Comparison of ENCODE assay signal across 9 cellular contexts in genomic region chr1:58573705-58574591, GRCh38. TPM values are rescaled to one million over a fixed set of nuclear protein-coding genes. Genes with fewer than 3 reads are reported as not detected.
DNase-seq lines count a peak whose midpoint lies in the region; ATAC-seq and FAIRE-seq lines count a peak whose summit lies in the region.
"Had no signal": no experiment of that assay in that cellular context is flagged by ENCODE, and none has a peak within 500 bp of the region (broad histone marks: within the 10 kb centered on the region; RNA-seq: fewer than 3 reads in every experiment).

No MANE protein-coding gene starts in this region.

- H3K9me3 ChIP-seq in right cardiac atrium (ENCODE audit: control insufficient read depth, low read length) = no peaks in the 10 kb centered on the region

- intact Hi-C loops in right cardiac atrium (cut with DNase I) = no loop called here

- peak; percentile 34 for DNase-seq in stimulated activated naive CD4-positive, alpha-beta T cell treated with Interleukin-2 at 50 U/mL for 16 hours (lab: John Stamatoyannopoulos, UW)
- no peak for DNase-seq in stimulated activated naive CD4-positive, alpha-beta T cell (lab: John Stamatoyannopoulos, UW)
- peak; percentile 30 for DNase-seq in activated naive CD4-positive, alpha-beta T cell treated with anti-CD3 and anti-CD28 coated beads, Interleukin-2, amount 50 U/mL, for 16 hours
- DNase-seq in stimulated activated CD4-positive, alpha-beta T cell treated with anti-CD3 and anti-CD28 coated beads, TNF-alpha, amount 100 ng/mL, for 24 hours (ENCODE audit: low read depth in 3 of 3) = peak in 2 of 3 experiments; percentile 5 to 19
- no peak for DNase-seq in HTR-8/SVneo (ENCODE audit: insufficient read length, low spot score)
- DNase-seq in foreskin melanocyte = no peak
- no peak for DNase-seq in right cardiac atrium

- peaks cover 3% of the 10 kb centered on the region for H3K27me3 ChIP-seq in right cardiac atrium (ENCODE audit: control insufficient read depth, insufficient read depth)
- H3K27me3 ChIP-seq: BLaER1 had no signal

- H3K4me3 ChIP-seq in right cardiac atrium (ENCODE audit: low read length) = no peak overlapping the region
- H3K4me3 ChIP-seq: BLaER1 had no signal

- WGBS in right cardiac atrium = 67% methylated on average over 4 of the region's 4 CpGs

- no peak for FAIRE-seq in HTR-8/SVneo (lab: Jason Lieb, UNC)

- no peak overlapping the region for H3K27ac ChIP-seq in right cardiac atrium (ENCODE audit: low read length)
- H3K27ac ChIP-seq: BLaER1 had no signal

- H3K4me1 ChIP-seq in right cardiac atrium (ENCODE audit: control insufficient read depth, insufficient read depth, low read length) = no peaks in the 10 kb centered on the region
- H3K4me1 ChIP-seq: BLaER1 had no signal

- ATAC-seq in HG03342 (IDR thresholded peaks at IDR 0.05; ENCODE audit: unreplicated experiment) (peak; percentile 98), right cardiac atrium (no peak)

RNA-seq across cellular contexts. Expression of gene TACSTD2, which starts 3.1 kb away (rescaled TPM):
- total RNA-seq in right cardiac atrium = under 1 TPM; 0.09 to 0.33 (median 0.19) TPM
- polyA plus RNA-seq in right cardiac atrium = 0.14 TPM

RNA-seq across cellular contexts. Expression of gene OMA1, which starts 27.4 kb away (rescaled TPM):
- total RNA-seq in right cardiac atrium = 10 to 100 TPM; 22.4 to 32.3 (median 27.3) TPM
- polyA plus RNA-seq in right cardiac atrium = 19.8 TPM

Comparison
In these comparisons a context has a peak if more than half of its experiments do, and no peak if none do; other contexts are left out.
1. DNase-seq: peak in stimulated activated naive CD4-positive, alpha-beta T cell treated with Interleukin-2 at 50 U/mL for 16 hours (single experiment), activated naive CD4-positive, alpha-beta T cell treated with anti-CD3 and anti-CD28 coated beads, Interleukin-2, amount 50 U/mL, for 16 hours (single experiment) and stimulated activated CD4-positive, alpha-beta T cell treated with anti-CD3 and anti-CD28 coated beads, TNF-alpha, amount 100 ng/mL, for 24 hours (2 of 3); none in stimulated activated naive CD4-positive, alpha-beta T cell (0 of 6), HTR-8/SVneo (single experiment), foreskin melanocyte (single experiment) and right cardiac atrium (0 of 3).